In genomic region chr2:171483793-171484192, GRCh38 we compare ENCODE assay signal across 31 cellular contexts.
"Had no signal": no experiment of that assay in that cellular context is flagged by ENCODE, and none has a peak within 500 bp of the region (broad histone marks: within the 10 kb centered on the region; RNA-seq: fewer than 3 reads in every experiment).

No MANE protein-coding gene starts in this region.

- H3K27me3 Mint-ChIP-seq: activated CD4-positive, alpha-beta T cell treated with anti-CD3 and anti-CD28 coated beads for 36 hours; activated CD4-positive, alpha-beta T cell treated with anti-CD3 and anti-CD28 coated beads, Interleukin-2, amount 10 ng/mL, durations not matched to agents 7 days and 5 days; activated naive CD4-positive, alpha-beta T cell treated with anti-CD3 and anti-CD28 coated beads, Interleukin-2, amount 10 ng/mL, durations not matched to agents 7 days and 5 days; activated naive CD8-positive, alpha-beta T cell; activated naive CD8-positive, alpha-beta T cell treated with anti-CD3 and anti-CD28 coated beads, Interleukin-2, amount 50 U/mL, for 24 hours had no signal

- H3K27ac Mint-ChIP-seq: activated CD4-positive, alpha-beta T cell treated with anti-CD3 and anti-CD28 coated beads for 36 hours; activated CD4-positive, alpha-beta T cell treated with anti-CD3 and anti-CD28 coated beads, Interleukin-2, amount 10 ng/mL, durations not matched to agents 7 days and 5 days; activated naive CD4-positive, alpha-beta T cell treated with anti-CD3 and anti-CD28 coated beads, Interleukin-2, amount 10 ng/mL, durations not matched to agents 7 days and 5 days; activated naive CD8-positive, alpha-beta T cell; activated naive CD8-positive, alpha-beta T cell treated with anti-CD3 and anti-CD28 coated beads, Interleukin-2, amount 50 U/mL, for 24 hours had no signal

- H3K27ac ChIP-seq: brain microvascular endothelial cell, Peyer's patch had no signal

- H3K4me3 ChIP-seq: MG63, Peyer's patch had no signal

- ATAC-seq: activated CD4-positive, alpha-beta T cell treated with anti-CD3 and anti-CD28 coated beads for 36 hours; activated CD4-positive, CD25-positive, alpha-beta regulatory T cell treated with anti-CD3 and anti-CD28 coated beads, Interleukin-2, amount 50 U/mL, for 24 hours; activated naive CD8-positive, alpha-beta T cell treated with anti-CD3 and anti-CD28 coated beads, Interleukin-2, amount 50 U/mL, for 24 hours; PC-3 had no signal

- H3K27me3 ChIP-seq: brain microvascular endothelial cell, MG63, Peyer's patch had no signal

- H3K9me3 Mint-ChIP-seq: activated naive CD8-positive, alpha-beta T cell treated with anti-CD3 and anti-CD28 coated beads, Interleukin-2, amount 50 U/mL, for 24 hours; WTC11 had no signal

- H3K4me3 Mint-ChIP-seq: activated CD4-positive, alpha-beta T cell treated with anti-CD3 and anti-CD28 coated beads for 36 hours; activated CD4-positive, alpha-beta T cell treated with anti-CD3 and anti-CD28 coated beads, Interleukin-2, amount 10 ng/mL, durations not matched to agents 7 days and 5 days; activated naive CD4-positive, alpha-beta T cell treated with anti-CD3 and anti-CD28 coated beads, Interleukin-2, amount 10 ng/mL, durations not matched to agents 7 days and 5 days; activated naive CD8-positive, alpha-beta T cell; activated naive CD8-positive, alpha-beta T cell treated with anti-CD3 and anti-CD28 coated beads, Interleukin-2, amount 50 U/mL, for 24 hours; WTC11 had no signal

- DNase-seq: activated CD4-positive, alpha-beta T cell treated with anti-CD3 and anti-CD28 coated beads for 36 hours; activated CD4-positive, alpha-beta T cell treated with anti-CD3 and anti-CD28 coated beads, Interleukin-2, amount 10 ng/mL, durations not matched to agents 7 days and 5 days; activated CD4-positive, alpha-beta T cell treated with anti-CD3 and anti-CD28 coated beads, Interleukin-2, amount 50 U/mL, for 48 hours; activated CD8-positive, alpha-beta memory T cell treated with anti-CD3 and anti-CD28 coated beads, Interleukin-2, amount 50 U/mL, for 4 hours; activated effector memory CD4-positive, alpha-beta T cell treated with Interleukin-2 at 50 U/mL for 16 hours; activated naive CD4-positive, alpha-beta T cell treated with anti-CD3 and anti-CD28 coated beads, Interleukin-2, amount 10 ng/mL, durations not matched to agents 7 days and 5 days; activated naive CD8-positive, alpha-beta T cell treated with anti-CD3 and anti-CD28 coated beads, Interleukin-2, amount 50 U/mL, for 24 hours; activated T-cell treated with anti-CD3 and anti-CD28 coated beads for 4 hours; activated T-cell treated with anti-CD3 and anti-CD28 coated beads, Interleukin-2, amount 50 U/mL, for 48 hours; anterior cingulate cortex; brain microvascular endothelial cell; central memory CD4-positive, alpha-beta T cell; Kasumi-1; MG63; NCI-H1048; NCI-H1105 treated with DMSO at 0.1 percent for 48 hours; NCI-H1436; NCI-H1694; NCI-H1930; NCI-H345; NCI-H524 treated with DMSO at 0.1 percent for 48 hours; PC-3; Peyer's patch; RPMI8226; SHP77 treated with DMSO at 0.1 percent for 48 hours; T-helper 1 cell had no signal

- H3K9me3 ChIP-seq: MG63, Peyer's patch had no signal

- FAIRE-seq: colon, TTC549 had no signal

- H3K36me3 ChIP-seq: brain microvascular endothelial cell had no signal
